In genomic region chr12:112381421-112381897, GRCh38 we compare ENCODE assay signal across 8 cellular contexts. TPM values are rescaled to one million over a fixed set of nuclear protein-coding genes. Genes with fewer than 3 reads are reported as not detected.
DNase-seq lines count a peak whose midpoint lies in the region; ATAC-seq and TF ChIP-seq lines count a peak whose summit lies in the region.

No MANE protein-coding gene starts in this region.

- H3K36me3 ChIP-seq in effector memory CD4-positive, alpha-beta T cell (ENCODE audit: control insufficient read depth, insufficient read depth, low read length): no peaks in the 10 kb centered on the region
- no peaks in the 10 kb centered on the region for H3K36me3 ChIP-seq in mucosa of rectum (ENCODE audit: control insufficient read depth in 2 of 2, insufficient read depth in 2 of 2, low read length in 2 of 2)
- no peaks in the 10 kb centered on the region for H3K36me3 ChIP-seq in transverse colon

- no peaks in the 10 kb centered on the region for H3K9me3 ChIP-seq in effector memory CD4-positive, alpha-beta T cell (ENCODE audit: control insufficient read depth, low read length)
- H3K9me3 ChIP-seq in mucosa of rectum (ENCODE audit: control insufficient read depth in 2 of 2, low read length in 2 of 2) (no peaks in the 10 kb centered on the region), transverse colon (no peaks in the 10 kb centered on the region)

- intact Hi-C loops in transverse colon (cut with DNase I; ENCODE audit: low total_unique reads): no loop called here

- H3K27me3 ChIP-seq in effector memory CD4-positive, alpha-beta T cell (replicated peaks; ENCODE audit: control insufficient read depth, insufficient read depth, low read length, poor library complexity, severe bottlenecking): no peaks in the 10 kb centered on the region
- H3K27me3 ChIP-seq in mucosa of rectum (ENCODE audit: control insufficient read depth in 2 of 2, insufficient read depth in 2 of 2, low read length in 2 of 2) (no peaks in the 10 kb centered on the region), transverse colon (no peaks in the 10 kb centered on the region)

- WGBS in transverse colon (ENCODE audit: low coverage in 1 of 2), 2 donors: 0 to 1% methylated on average over 5 to 19 of the region's 35 CpGs

- TF ChIP-seq CTCF in WI38 (IDR thresholded peaks at IDR 0.05; ENCODE audit: low read depth, low read length): no peak
- TF ChIP-seq CTCF in transverse colon (IDR thresholded peaks at IDR 0.05): no peak

- peaks cover 8% of the 10 kb centered on the region for H3K4me1 ChIP-seq in effector memory CD4-positive, alpha-beta T cell (ENCODE audit: control insufficient read depth, insufficient read depth, low read length, poor library complexity, severe bottlenecking)
- H3K4me1 ChIP-seq in mucosa of rectum (ENCODE audit: control insufficient read depth in 2 of 2, insufficient read depth in 2 of 2, low read length in 2 of 2) (peaks cover 12 to 17% of the 10 kb centered on the region in 2 donors), transverse colon (peaks cover 10 to 27% (median 22%) of the 10 kb centered on the region in 4 donors)

- DNase-seq in DMS79 (lab: John Stamatoyannopoulos, UW) (peak; percentile 9), transverse colon (peak; percentile 50), Kasumi-1 (lab: John Stamatoyannopoulos, UW) (no peak)
- DNase-seq in effector memory CD4-positive, alpha-beta T cell: peak; percentile 22 to 30 (median 27)

- no peak for TF ChIP-seq EP300 in transverse colon (IDR thresholded peaks at IDR 0.05; ENCODE audit: low read depth)

- in situ Hi-C loops in transverse colon (cut with MboI; ENCODE audit: low pct_ligation_motif_present in 1 of 4, low pct_unique_long_range_greater_than_20kb in 1 of 4, low sequenced_read_pairs in 3 of 4): loop anchor here in 2 of 4 donors (10.0 to 25.0 kb wide), 2 partner anchors 117 to 444 kb away; no protein-coding TSS in a partner anchor

- H3K9ac ChIP-seq in mucosa of rectum (ENCODE audit: low read depth in 1 of 2, low read length in 2 of 2): peak overlapping the region; percentile 63 to 86

- peak overlapping the region; percentile 79 for H3K4me3 ChIP-seq in WI38 (ENCODE audit: low read depth, low read length)
- peak overlapping the region; percentile 80 for H3K4me3 ChIP-seq in effector memory CD4-positive, alpha-beta T cell (ENCODE audit: insufficient read depth, low read depth, low read length, poor library complexity, severe bottlenecking)
- H3K4me3 ChIP-seq in mucosa of rectum (ENCODE audit: low read length in 2 of 2): peak overlapping the region; percentile 77 to 83
- H3K4me3 ChIP-seq in transverse colon: peak overlapping the region; percentile 86 to 100 (median 95)

- TF ChIP-seq POLR2A in transverse colon (IDR thresholded peaks at IDR 0.05): no peak

- H3K27ac ChIP-seq in effector memory CD4-positive, alpha-beta T cell (ENCODE audit: insufficient read depth, low read length, poor library complexity, severe bottlenecking): peak overlapping the region; percentile 69
- peak overlapping the region; percentile 75 to 83 for H3K27ac ChIP-seq in mucosa of rectum (ENCODE audit: low read depth in 2 of 2, low read length in 2 of 2)
- peak overlapping the region; percentile 90 to 97 (median 94) for H3K27ac ChIP-seq in transverse colon

- ATAC-seq in GM21367 (IDR thresholded peaks at IDR 0.05; ENCODE audit: unreplicated experiment): peak; percentile 28
- ATAC-seq in HG03565 (IDR thresholded peaks at IDR 0.05; ENCODE audit: unreplicated experiment): peak; percentile 35

RNA-seq across cellular contexts. Expression of gene HECTD4, which starts 0.8 kb away (rescaled TPM):
- 100 to 1,000 TPM in 2 of 4 donors, 10 to 100 TPM in 2; 52.6 to 171 (median 121) TPM for total RNA-seq in transverse colon

RNA-seq across cellular contexts. Expression of gene RPL6, which starts 27.9 kb away (rescaled TPM):
- total RNA-seq in transverse colon: 1,000 to 10,000 TPM in 1 of 4 donors, 100 to 1,000 TPM in 3; 361 to 1,162 (median 790) TPM

RNA-seq across cellular contexts. Expression of gene PTPN11, which starts 37.3 kb away (rescaled TPM):
- 10 to 100 TPM; 46.4 to 56.7 (median 50.3) TPM for total RNA-seq in transverse colon

Comparison
In these comparisons a context has a peak if more than half of its experiments do, and no peak if none do; other contexts are left out.
1. DNase-seq: peak in DMS79 (single experiment), effector memory CD4-positive, alpha-beta T cell (3 of 3) and transverse colon (single experiment); none in Kasumi-1 (0 of 2).
2. Peak in every context shown above with its lines, with median percentiles within 50 percentile points of each other: H3K4me3 ChIP-seq and H3K27ac ChIP-seq.